1 cellular context compared by ENCODE assay signal in the genomic region with DNA sequence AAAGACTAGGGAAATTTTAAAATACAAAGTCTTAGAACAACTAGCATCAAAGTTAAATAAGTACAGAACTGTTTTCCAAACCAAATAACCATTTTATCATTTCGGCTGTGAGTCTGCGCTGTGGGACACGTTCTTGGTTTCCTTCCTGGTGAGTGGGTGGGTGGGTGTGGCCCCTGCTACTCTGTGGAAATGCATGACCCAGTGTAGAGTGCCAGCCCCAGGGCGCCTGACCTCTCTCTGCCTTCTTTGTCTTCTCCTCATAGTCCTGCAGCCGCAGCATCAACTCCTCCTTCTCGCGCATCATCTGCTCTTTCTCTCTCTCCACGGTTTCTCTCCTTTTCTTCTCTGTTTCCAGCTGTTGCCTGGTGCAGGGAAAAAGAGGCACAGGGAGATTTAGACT.
TF ChIP-seq lines count a peak whose summit lies in the region.

No MANE protein-coding gene starts in this region.

TF ChIP-seq in HCT116, 20 proteins besides CTCF, POLR2A, EP300 and RAD21 (continued from another document):
- TF ChIP-seq, protein P1, sequence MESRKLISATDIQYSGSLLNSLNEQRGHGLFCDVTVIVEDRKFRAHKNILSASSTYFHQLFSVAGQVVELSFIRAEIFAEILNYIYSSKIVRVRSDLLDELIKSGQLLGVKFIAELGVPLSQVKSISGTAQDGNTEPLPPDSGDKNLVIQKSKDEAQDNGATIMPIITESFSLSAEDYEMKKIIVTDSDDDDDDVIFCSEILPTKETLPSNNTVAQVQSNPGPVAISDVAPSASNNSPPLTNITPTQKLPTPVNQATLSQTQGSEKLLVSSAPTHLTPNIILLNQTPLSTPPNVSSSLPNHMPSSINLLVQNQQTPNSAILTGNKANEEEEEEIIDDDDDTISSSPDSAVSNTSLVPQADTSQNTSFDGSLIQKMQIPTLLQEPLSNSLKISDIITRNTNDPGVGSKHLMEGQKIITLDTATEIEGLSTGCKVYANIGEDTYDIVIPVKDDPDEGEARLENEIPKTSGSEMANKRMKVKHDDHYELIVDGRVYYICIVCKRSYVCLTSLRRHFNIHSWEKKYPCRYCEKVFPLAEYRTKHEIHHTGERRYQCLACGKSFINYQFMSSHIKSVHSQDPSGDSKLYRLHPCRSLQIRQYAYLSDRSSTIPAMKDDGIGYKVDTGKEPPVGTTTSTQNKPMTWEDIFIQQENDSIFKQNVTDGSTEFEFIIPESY (IDR thresholded peaks at IDR 0.05; ENCODE audit: extremely low read depth, insufficient replicate concordance, low read length), result no peak
- TF ChIP-seq CBX3 (IDR thresholded peaks at IDR 0.05; ENCODE audit: low read depth) (no peak), ZFX (IDR thresholded peaks at IDR 0.05) (no peak), YY1 (IDR thresholded peaks at IDR 0.05; ENCODE audit: extremely low read depth, insufficient replicate concordance, low read depth, low read length) (no peak), JUND (IDR thresholded peaks at IDR 0.05) (no peak)
- TF ChIP-seq, protein P2, sequence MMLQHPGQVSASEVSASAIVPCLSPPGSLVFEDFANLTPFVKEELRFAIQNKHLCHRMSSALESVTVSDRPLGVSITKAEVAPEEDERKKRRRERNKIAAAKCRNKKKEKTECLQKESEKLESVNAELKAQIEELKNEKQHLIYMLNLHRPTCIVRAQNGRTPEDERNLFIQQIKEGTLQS (IDR thresholded peaks at IDR 0.05), result no peak
- TF ChIP-seq, protein P3, sequence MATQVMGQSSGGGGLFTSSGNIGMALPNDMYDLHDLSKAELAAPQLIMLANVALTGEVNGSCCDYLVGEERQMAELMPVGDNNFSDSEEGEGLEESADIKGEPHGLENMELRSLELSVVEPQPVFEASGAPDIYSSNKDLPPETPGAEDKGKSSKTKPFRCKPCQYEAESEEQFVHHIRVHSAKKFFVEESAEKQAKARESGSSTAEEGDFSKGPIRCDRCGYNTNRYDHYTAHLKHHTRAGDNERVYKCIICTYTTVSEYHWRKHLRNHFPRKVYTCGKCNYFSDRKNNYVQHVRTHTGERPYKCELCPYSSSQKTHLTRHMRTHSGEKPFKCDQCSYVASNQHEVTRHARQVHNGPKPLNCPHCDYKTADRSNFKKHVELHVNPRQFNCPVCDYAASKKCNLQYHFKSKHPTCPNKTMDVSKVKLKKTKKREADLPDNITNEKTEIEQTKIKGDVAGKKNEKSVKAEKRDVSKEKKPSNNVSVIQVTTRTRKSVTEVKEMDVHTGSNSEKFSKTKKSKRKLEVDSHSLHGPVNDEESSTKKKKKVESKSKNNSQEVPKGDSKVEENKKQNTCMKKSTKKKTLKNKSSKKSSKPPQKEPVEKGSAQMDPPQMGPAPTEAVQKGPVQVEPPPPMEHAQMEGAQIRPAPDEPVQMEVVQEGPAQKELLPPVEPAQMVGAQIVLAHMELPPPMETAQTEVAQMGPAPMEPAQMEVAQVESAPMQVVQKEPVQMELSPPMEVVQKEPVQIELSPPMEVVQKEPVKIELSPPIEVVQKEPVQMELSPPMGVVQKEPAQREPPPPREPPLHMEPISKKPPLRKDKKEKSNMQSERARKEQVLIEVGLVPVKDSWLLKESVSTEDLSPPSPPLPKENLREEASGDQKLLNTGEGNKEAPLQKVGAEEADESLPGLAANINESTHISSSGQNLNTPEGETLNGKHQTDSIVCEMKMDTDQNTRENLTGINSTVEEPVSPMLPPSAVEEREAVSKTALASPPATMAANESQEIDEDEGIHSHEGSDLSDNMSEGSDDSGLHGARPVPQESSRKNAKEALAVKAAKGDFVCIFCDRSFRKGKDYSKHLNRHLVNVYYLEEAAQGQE (IDR thresholded peaks at IDR 0.05; ENCODE audit: low read depth), result no peak
TF ChIP-seq in HCT116: peak in this region for 0.
